Comparison of ENCODE assay signal across 10 cellular contexts in the genomic region with DNA sequence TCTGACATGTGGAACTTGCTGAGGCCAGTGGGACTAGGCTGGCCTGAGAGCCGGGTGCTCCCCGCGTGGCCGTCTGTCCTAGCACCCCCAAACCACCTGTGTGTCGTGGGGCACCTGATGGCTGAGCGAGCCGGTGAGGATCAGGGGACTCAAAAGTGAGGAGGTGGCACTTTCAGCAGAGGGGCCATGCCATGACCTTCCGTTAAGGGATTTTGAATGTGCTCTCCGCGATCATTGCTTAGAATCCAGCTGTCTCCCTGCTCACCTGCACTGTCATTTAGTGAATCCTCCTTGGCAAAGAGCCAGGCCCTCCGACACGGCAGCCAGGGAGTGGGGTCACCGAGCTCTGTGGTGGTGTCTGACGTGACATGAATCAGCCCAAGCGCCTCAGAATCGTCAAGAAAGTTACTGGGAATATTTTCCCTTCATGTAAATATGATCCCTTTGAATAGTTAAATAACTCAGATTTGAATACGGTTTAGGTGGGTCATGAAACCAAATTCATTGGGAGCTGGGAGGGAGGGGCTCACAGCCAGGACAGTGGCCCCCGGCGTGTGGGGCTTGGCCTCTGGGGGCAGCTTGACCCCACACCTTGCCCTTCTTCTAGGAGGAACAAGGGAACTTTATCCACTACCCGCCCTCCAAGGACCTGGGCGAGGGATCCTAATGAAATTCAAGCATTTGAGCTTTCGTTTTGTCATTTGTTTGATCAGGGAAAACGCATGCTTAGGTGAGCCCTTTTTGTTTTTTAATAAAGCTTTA. TPM values are rescaled to one million over a fixed set of nuclear protein-coding genes. Genes with fewer than 3 reads are reported as not detected.
DNase-seq lines count a peak whose midpoint lies in the region; ATAC-seq lines count a peak whose summit lies in the region.
"Had no signal": no experiment of that assay in that cellular context is flagged by ENCODE, and none has a peak within 500 bp of the region (broad histone marks: within the 10 kb centered on the region; RNA-seq: fewer than 3 reads in every experiment).

No MANE protein-coding gene starts in this region.

- no peaks in the 10 kb centered on the region for H3K27me3 ChIP-seq in layer of hippocampus (ENCODE audit: control insufficient read depth, insufficient read depth, low read length)
- no peaks in the 10 kb centered on the region for H3K27me3 ChIP-seq in subcutaneous abdominal adipose tissue (ENCODE audit: control insufficient read depth in 5 of 5, insufficient read depth in 4 of 5, low read length in 5 of 5)

- peak overlapping the region; percentile 85 for H3K4me3 Mint-ChIP-seq in activated CD8-positive, alpha-beta T cell treated with anti-CD3 and anti-CD28 coated beads, Interleukin-2, amount 10 ng/mL, durations not matched to agents 7 days and 5 days

- H3K27ac ChIP-seq in layer of hippocampus (ENCODE audit: low read depth, low read length), result peak overlapping the region; percentile 62
- H3K27ac ChIP-seq in subcutaneous abdominal adipose tissue (ENCODE audit: low read depth, low read length), result peak overlapping the region; percentile 74
- H3K27ac ChIP-seq: 22Rv1 had no signal

- peak overlapping the region in 2 of 5 donors; percentile 38 to 55 for H3K9ac ChIP-seq in subcutaneous abdominal adipose tissue (ENCODE audit: low read length in 5 of 5)

- peaks cover 27% of the 10 kb centered on the region for H3K36me3 Mint-ChIP-seq in activated CD8-positive, alpha-beta T cell treated with anti-CD3 and anti-CD28 coated beads, Interleukin-2, amount 10 ng/mL, durations not matched to agents 7 days and 5 days (ENCODE audit: low read depth)

- H3K27me3 Mint-ChIP-seq in activated CD8-positive, alpha-beta T cell treated with anti-CD3 and anti-CD28 coated beads, Interleukin-2, amount 10 ng/mL, durations not matched to agents 7 days and 5 days (ENCODE audit: low read depth), result no peaks in the 10 kb centered on the region

- no peaks in the 10 kb centered on the region for H3K9me3 Mint-ChIP-seq in activated CD8-positive, alpha-beta T cell treated with anti-CD3 and anti-CD28 coated beads, Interleukin-2, amount 10 ng/mL, durations not matched to agents 7 days and 5 days (ENCODE audit: insufficient read depth)

- peaks cover 0 to 2% (median under 1%) of the 10 kb centered on the region in 5 donors for H3K36me3 ChIP-seq in subcutaneous abdominal adipose tissue (ENCODE audit: control insufficient read depth in 5 of 5, insufficient read depth in 5 of 5, low read length in 5 of 5)

- H3K4me1 ChIP-seq in subcutaneous abdominal adipose tissue (ENCODE audit: control insufficient read depth in 5 of 5, insufficient read depth in 5 of 5, low read length in 5 of 5), result peaks cover 0 to 63% (median 49%) of the 10 kb centered on the region in 5 donors

- peak overlapping the region; percentile 95 for H3K27ac Mint-ChIP-seq in activated CD8-positive, alpha-beta T cell treated with anti-CD3 and anti-CD28 coated beads, Interleukin-2, amount 10 ng/mL, durations not matched to agents 7 days and 5 days

- no peaks in the 10 kb centered on the region for H3K9me3 ChIP-seq in subcutaneous abdominal adipose tissue (ENCODE audit: control insufficient read depth in 5 of 5, low read length in 5 of 5)

- H3K4me1 Mint-ChIP-seq in activated CD8-positive, alpha-beta T cell treated with anti-CD3 and anti-CD28 coated beads, Interleukin-2, amount 10 ng/mL, durations not matched to agents 7 days and 5 days (ENCODE audit: low read depth), result peaks cover 54% of the 10 kb centered on the region

- no peak for ATAC-seq in activated CD8-positive, alpha-beta T cell treated with anti-CD3 and anti-CD28 coated beads, Interleukin-2, amount 10 ng/mL, durations not matched to agents 7 days and 5 days
- no peak for ATAC-seq in GM19455 (IDR thresholded peaks at IDR 0.05; ENCODE audit: unreplicated experiment)

- CTCF ChIA-PET in activated CD8-positive, alpha-beta T cell treated with anti-CD3 and anti-CD28 coated beads, Interleukin-2, amount 10 ng/mL, durations not matched to agents 7 days and 5 days (lab: Charles Lee), result interaction anchor here (0.6 to 1.8 kb wide), 7 partner anchors 8 to 239 kb away, joined by 3 to 8 read pairs (median 6); no protein-coding TSS in a partner anchor

- POLR2A ChIA-PET in activated CD8-positive, alpha-beta T cell treated with anti-CD3 and anti-CD28 coated beads, Interleukin-2, amount 10 ng/mL, durations not matched to agents 7 days and 5 days (lab: Charles Lee), result interaction anchor here (0.9 to 2.5 kb wide), 5 partner anchors 9 to 125 kb away, joined by 3 to 12 read pairs (median 4); no protein-coding TSS in a partner anchor

- DNase-seq in NCI-H345 (lab: John Stamatoyannopoulos, UW) (peak; percentile 24), NCI-H345 treated with DMSO at 0.1 percent for 48 hours (lab: John Stamatoyannopoulos, UW; ENCODE audit: unreplicated experiment) (no peak), hippocampal formation (lab: John Stamatoyannopoulos, UW) (no peak), cerebellum (ENCODE audit: low spot score) (no peak)
- DNase-seq in activated CD8-positive, alpha-beta T cell treated with anti-CD3 and anti-CD28 coated beads, Interleukin-2, amount 10 ng/mL, durations not matched to agents 7 days and 5 days, result no peak

- no peak overlapping the region for H3K4me3 ChIP-seq in subcutaneous abdominal adipose tissue (ENCODE audit: low read depth in 1 of 5, low read length in 5 of 5)
- H3K4me3 ChIP-seq: smooth muscle cell had no signal

RNA-seq across cellular contexts. Expression of a gene that starts 9.5 kb away (rescaled TPM):
- 10 to 100 TPM; 26.5 to 28.1 TPM for total RNA-seq in activated CD8-positive, alpha-beta T cell treated with anti-CD3 and anti-CD28 coated beads, Interleukin-2, amount 10 ng/mL, durations not matched to agents 7 days and 5 days
- 2.7 TPM for total RNA-seq in cerebellum
